ENCODE assay signal across 8 cellular contexts in genomic region chr10:3785849-3786290, GRCh38. TPM values are rescaled to one million over a fixed set of nuclear protein-coding genes. Genes with fewer than 3 reads are reported as not detected.
A peak's percentile ranks its signal among the peaks of the same experiment; 100 is the strongest.
DNase-seq lines count a peak whose midpoint lies in the region; ATAC-seq and TF ChIP-seq lines count a peak whose summit lies in the region.

No MANE protein-coding gene starts in this region.

- H3K9ac ChIP-seq in GM23248 = peak overlapping the region; percentile 96

- H3K27ac ChIP-seq in GM23248 (peak overlapping the region; percentile 94), breast epithelium (peak overlapping the region; percentile 100)

- H3K4me1 Mint-ChIP-seq in stimulated activated effector memory CD8-positive, alpha-beta T cell treated with anti-CD3 and anti-CD28 coated beads, Interleukin-12 subunit alpha, Interleukin-12 subunit beta, amount 100 ng/mL, for 72 hours = peaks cover 37% of the 10 kb centered on the region

- TF ChIP-seq POLR2A in breast epithelium (IDR thresholded peaks at IDR 0.05) = no peak

- H2AFZ ChIP-seq in GM23248 = no peak overlapping the region

- H3K9me3 ChIP-seq in GM23248 (ENCODE audit: low read depth) = no peaks in the 10 kb centered on the region
- peaks cover 0 to 19% of the 10 kb centered on the region in 2 donors for H3K9me3 ChIP-seq in breast epithelium

- intact Hi-C loops in breast epithelium (cut with DNase I; ENCODE audit: low total_unique reads) = loop anchor here (5.0 kb wide), 1 partner anchor 554 kb away; no protein-coding TSS in a partner anchor

- H3K79me2 ChIP-seq in GM23248 (ENCODE audit: insufficient read depth) = peaks cover 41% of the 10 kb centered on the region

- in situ Hi-C loops in GM23248 (cut with MboI) = loop anchor here (10.0 to 25.0 kb wide), 2 partner anchors 459 to 976 kb away; no protein-coding TSS in a partner anchor

- H3K27ac Mint-ChIP-seq in stimulated activated effector memory CD8-positive, alpha-beta T cell treated with anti-CD3 and anti-CD28 coated beads, Interleukin-12 subunit alpha, Interleukin-12 subunit beta, amount 100 ng/mL, for 72 hours = peak overlapping the region; percentile 100

- peak; percentile 54 for DNase-seq in CD1c-positive myeloid dendritic cell (ENCODE audit: extremely low spot score)
- peak; percentile 67 for DNase-seq in GM23248
- DNase-seq in RKO (ENCODE audit: low spot score) = peak; percentile 52
- DNase-seq in breast epithelium (ENCODE audit: low spot score in 2 of 2) = no peak
- DNase-seq in kidney tubule cell (ENCODE audit: low spot score) = peak; percentile 76
- DNase-seq in stimulated activated effector memory CD8-positive, alpha-beta T cell treated with anti-CD3 and anti-CD28 coated beads, Interleukin-12 subunit alpha, Interleukin-12 subunit beta, amount 100 ng/mL, for 72 hours (ENCODE audit: low spot score in 2 of 2) = peak in 1 of 2 donors; percentile 86

- no peaks in the 10 kb centered on the region for H3K27me3 ChIP-seq in GM23248 (replicated peaks; ENCODE audit: insufficient read depth)
- no peaks in the 10 kb centered on the region for H3K27me3 ChIP-seq in breast epithelium

- 5 to 8% methylated on average over 10 to 19 of the region's 19 CpGs for WGBS in GM23248 (ENCODE audit: low coverage in 1 of 2, low lambda C conversion rate in 2 of 2, missing lambda C conversion rate in 2 of 2), 2 experiments

- H3K4me1 ChIP-seq in GM23248 (ENCODE audit: insufficient read depth) = no peaks in the 10 kb centered on the region; the same call in 1 of the 2 replicates
- H3K4me1 ChIP-seq in breast epithelium = peaks cover 0 to 2% of the 10 kb centered on the region in 2 donors

- H3K4me3 ChIP-seq in GM23248 (peak overlapping the region; percentile 68), breast epithelium (peak overlapping the region; percentile 61 to 98 (median 72))

- peak; percentile 31 for ATAC-seq in stimulated activated effector memory CD8-positive, alpha-beta T cell treated with anti-CD3 and anti-CD28 coated beads, Interleukin-12 subunit alpha, Interleukin-12 subunit beta, amount 100 ng/mL, for 72 hours
- no peak for ATAC-seq in GM21423 (IDR thresholded peaks at IDR 0.05; ENCODE audit: unreplicated experiment)
- no peak for ATAC-seq in HG03520 (IDR thresholded peaks at IDR 0.05; ENCODE audit: unreplicated experiment)

- peaks cover 31% of the 10 kb centered on the region for H3K36me3 ChIP-seq in GM23248 (ENCODE audit: low read depth)
- no peaks in the 10 kb centered on the region for H3K36me3 ChIP-seq in breast epithelium

- H4K20me1 ChIP-seq in GM23248 (ENCODE audit: insufficient read depth) = 0 out of 2 replicates have a peak, but pooled peaks cover 3% of the 10 kb centered on the region

- H3K4me2 ChIP-seq in GM23248 (ENCODE audit: unreplicated experiment) = peak overlapping the region; percentile 89

- no peaks in the 10 kb centered on the region for H3K9me2 ChIP-seq in GM23248 (ENCODE audit: insufficient read depth)

- H3K9me3 Mint-ChIP-seq in stimulated activated effector memory CD8-positive, alpha-beta T cell treated with anti-CD3 and anti-CD28 coated beads, Interleukin-12 subunit alpha, Interleukin-12 subunit beta, amount 100 ng/mL, for 72 hours = peaks cover 6% of the 10 kb centered on the region

- peaks cover 63% of the 10 kb centered on the region for H3K36me3 Mint-ChIP-seq in stimulated activated effector memory CD8-positive, alpha-beta T cell treated with anti-CD3 and anti-CD28 coated beads, Interleukin-12 subunit alpha, Interleukin-12 subunit beta, amount 100 ng/mL, for 72 hours

- peaks cover 52% of the 10 kb centered on the region for H3F3A ChIP-seq in GM23248 (ENCODE audit: insufficient read depth)

- no peak for TF ChIP-seq CTCF in breast epithelium (IDR thresholded peaks at IDR 0.05)

- peak overlapping the region; percentile 98 for H3K4me3 Mint-ChIP-seq in stimulated activated effector memory CD8-positive, alpha-beta T cell treated with anti-CD3 and anti-CD28 coated beads, Interleukin-12 subunit alpha, Interleukin-12 subunit beta, amount 100 ng/mL, for 72 hours

RNA-seq across cellular contexts. Expression of gene KLF6, which starts 0.9 kb away (rescaled TPM):
- 49.8 and 58.9 TPM in 2 replicates for total RNA-seq in GM23248 (2014; rRNA removed; shearing (Covaris generic))
- polyA plus RNA-seq in GM23248 (2016; fragmentation: Nextera tagmentation; extraction: Ambion mirVana) = 264 and 279 TPM in 2 replicates
- total RNA-seq in breast epithelium = 100 to 1,000 TPM; 132 to 347 (median 186) TPM

Comparison
In these comparisons a context has a peak if more than half of its experiments do, and no peak if none do; other contexts are left out.
1. DNase-seq: peak in CD1c-positive myeloid dendritic cell (single experiment), GM23248 (single experiment), RKO (single experiment) and kidney tubule cell (single experiment); none in breast epithelium (0 of 2).